8 cellular contexts compared by ENCODE assay signal in genomic region chr5:112420111-112420864, GRCh38. TPM values are rescaled to one million over a fixed set of nuclear protein-coding genes. Genes with fewer than 3 reads are reported as not detected.
DNase-seq lines count a peak whose midpoint lies in the region; ATAC-seq and TF ChIP-seq lines count a peak whose summit lies in the region.

No MANE protein-coding gene starts in this region.

- H3K4me1 Mint-ChIP-seq in IgD-negative memory B cell = peaks cover 6 to 9% (median 6%) of the 10 kb centered on the region in 3 donors

- CTCF ChIA-PET in RWPE1 (lab: Yijun Ruan, JAX) = interaction anchor here (0.5 to 3.2 kb wide), 49 partner anchors 10 to 1507 kb away, joined by 3 to 38 read pairs (median 3); partner anchors contain the start of gene APC

- peaks cover 0 to 2% (median 0%) of the 10 kb centered on the region in 3 donors for H3K9me3 Mint-ChIP-seq in IgD-negative memory B cell

- peak; percentile 89 for ATAC-seq in GM21786 (IDR thresholded peaks at IDR 0.05; ENCODE audit: unreplicated experiment)

- DNase-seq in NCI-H2171 treated with DMSO at 0.1 percent for 48 hours (lab: John Stamatoyannopoulos, UW) (peak; percentile 26), NCI-H2171 (lab: John Stamatoyannopoulos, UW) (no peak), RWPE1 (ENCODE audit: low spot score) (peak; percentile 89), cerebellar cortex (ENCODE audit: low spot score) (peak; percentile 28), iris pigment epithelial cell (ENCODE audit: low read depth) (peak; percentile 47)

- H3K4me3 Mint-ChIP-seq in IgD-negative memory B cell = peak overlapping the region; percentile 81 to 95 (median 87)

- H3K36me3 Mint-ChIP-seq in IgD-negative memory B cell = no peaks in the 10 kb centered on the region

- peak; percentile 99 for TF ChIP-seq CTCF in RWPE1 (conservative IDR thresholded peaks at IDR 0.05; ENCODE audit: low read depth)

- peak overlapping the region; percentile 49 to 73 (median 67) for H3K4me3 ChIP-seq in skin epidermis

- H3K27me3 Mint-ChIP-seq in IgD-negative memory B cell = peaks cover 9% of the 10 kb centered on the region

- H3K27ac ChIP-seq in RWPE1 = peak overlapping the region; percentile 91
- H3K27ac ChIP-seq in skin epidermis = peak overlapping the region in 14 of 21 experiments; percentile 45 to 85 (median 74)

- H3K27ac Mint-ChIP-seq in IgD-negative memory B cell = no peak overlapping the region

- POLR2A ChIA-PET in RWPE1 (lab: Yijun Ruan, JAX; ENCODE audit: low non-redundant PET) = interaction anchor here (0.6 kb wide), 1 partner anchor 251 kb away, joined by 3 read pairs; no protein-coding TSS in a partner anchor

RNA-seq across cellular contexts. Expression of gene EPB41L4A, which starts 1.2 kb away (rescaled TPM):
- polyA plus RNA-seq in IgD-negative memory B cell = 2.1 TPM
